ENCODE assay signal across 13 cellular contexts in genomic region chr12:100427078-100427477, GRCh38. TPM values are rescaled to one million over a fixed set of nuclear protein-coding genes. Genes with fewer than 3 reads are reported as not detected.
DNase-seq lines count a peak whose midpoint lies in the region; ATAC-seq and TF ChIP-seq lines count a peak whose summit lies in the region.
"Had no signal": no experiment of that assay in that cellular context is flagged by ENCODE, and none has a peak within 500 bp of the region (broad histone marks: within the 10 kb centered on the region; RNA-seq: fewer than 3 reads in every experiment).

No MANE protein-coding gene starts in this region.

- intact Hi-C loops in left lung (cut with DNase I): no loop called here

- H3K27me3 ChIP-seq in adipocyte (replicated peaks; ENCODE audit: control insufficient read depth, insufficient read depth, low read length) (no peaks in the 10 kb centered on the region), foreskin keratinocyte (no peaks in the 10 kb centered on the region), left lung (no peaks in the 10 kb centered on the region)
- H3K27me3 ChIP-seq: vagina had no signal

- H3K9me3 ChIP-seq in adipocyte (ENCODE audit: control insufficient read depth, low read length) (peaks cover 14% of the 10 kb centered on the region), left lung (no peaks in the 10 kb centered on the region)
- H3K9me3 ChIP-seq: vagina had no signal

- peak; percentile 100 for ATAC-seq in foreskin keratinocyte
- no peak for ATAC-seq in GM18502 (IDR thresholded peaks at IDR 0.05; ENCODE audit: poor library complexity, unreplicated experiment)
- no peak for ATAC-seq in left lung
- ATAC-seq: Right ventricle myocardium inferior, WTC11 had no signal

- no peak overlapping the region for H3K27ac ChIP-seq in foreskin keratinocyte
- H3K27ac ChIP-seq in left lung: no peak overlapping the region
- H3K27ac ChIP-seq: vagina had no signal

- H3K4me3 ChIP-seq in adipocyte (ENCODE audit: low read length) (no peak overlapping the region), left lung (no peak overlapping the region)
- H3K4me3 ChIP-seq: vagina had no signal

- no peak overlapping the region for H3K9ac ChIP-seq in adipocyte (ENCODE audit: low read length)

- H3K4me1 ChIP-seq in adipocyte (ENCODE audit: control insufficient read depth, insufficient read depth, low read length) (peaks cover 13% of the 10 kb centered on the region), foreskin keratinocyte (no peaks in the 10 kb centered on the region), left lung (no peaks in the 10 kb centered on the region)
- H3K4me1 ChIP-seq: vagina had no signal

- no peaks in the 10 kb centered on the region for H3K36me3 ChIP-seq in adipocyte (ENCODE audit: control insufficient read depth, insufficient read depth, low read length, severe bottlenecking)
- H3K36me3 ChIP-seq in left lung: no peaks in the 10 kb centered on the region
- H3K36me3 ChIP-seq: vagina had no signal

- peak; percentile 39 for DNase-seq in HK-2 (ENCODE audit: unreplicated experiment)
- peak; percentile 61 for DNase-seq in adipocyte (ENCODE audit: low read depth)
- peak; percentile 66 to 88 for DNase-seq in foreskin keratinocyte
- DNase-seq in left lung: no peak
- no peak for DNase-seq in SW480 (ENCODE audit: low spot score)
- no peak for DNase-seq in cerebellar nuclear complex (lab: John Stamatoyannopoulos, UW)
- DNase-seq: activated T-cell treated with anti-CD3 and anti-CD28 coated beads for 4 hours, midbrain had no signal

- no peak for TF ChIP-seq CTCF in foreskin keratinocyte (conservative IDR thresholded peaks at IDR 0.05)
- TF ChIP-seq CTCF in left lung (IDR thresholded peaks at IDR 0.05): no peak

RNA-seq across cellular contexts. Expression of gene NR1H4, which starts 46.6 kb away (rescaled TPM):
- total RNA-seq in foreskin keratinocyte: not detected in 2 replicates
- polyA plus RNA-seq in foreskin keratinocyte: not detected in 2 replicates
- total RNA-seq in left lung: not detected
- total RNA-seq: Right ventricle myocardium inferior, skeletal muscle tissue, vagina, WTC11 had no signal

Comparison
In these comparisons a context has a peak if more than half of its experiments do, and no peak if none do; other contexts are left out.
1. DNase-seq: peak in HK-2 (single experiment), adipocyte (single experiment) and foreskin keratinocyte (2 of 2); none in left lung (0 of 2), SW480 (single experiment) and cerebellar nuclear complex (0 of 2).